ENCODE assay signal across 3 cellular contexts in genomic region chr18:3389977-3390376, GRCh38.
TF ChIP-seq lines count a peak whose summit lies in the region.

No MANE protein-coding gene starts in this region.

TF ChIP-seq in GM23338, 12 proteins besides CTCF, POLR2A, EP300 and RAD21:
- TF ChIP-seq JUNB (IDR thresholded peaks at IDR 0.05; ENCODE audit: unreplicated experiment), result no peak
- TF ChIP-seq ZNF331 (CRISPR knock-in tag; IDR thresholded peaks at IDR 0.05; ENCODE audit: low read depth), result peak; percentile 100

TF ChIP-seq in HCT116, 20 proteins besides CTCF, POLR2A, EP300 and RAD21:
- TF ChIP-seq EZH2 (IDR thresholded peaks at IDR 0.05) (no peak), ZNF274 (IDR thresholded peaks at IDR 0.05; ENCODE audit: low read depth, low read length) (no peak), CEBPB (IDR thresholded peaks at IDR 0.05; ENCODE audit: low read depth) (no peak), YY1 (IDR thresholded peaks at IDR 0.05; ENCODE audit: extremely low read depth, insufficient replicate concordance, low read depth, low read length) (no peak), SIN3A (IDR thresholded peaks at IDR 0.05; ENCODE audit: low read depth) (no peak), JUND (IDR thresholded peaks at IDR 0.05) (no peak), SP1 (IDR thresholded peaks at IDR 0.05; ENCODE audit: low read depth) (no peak), POLR2AphosphoS5 (IDR thresholded peaks at IDR 0.05; ENCODE audit: low read depth, low read length) (no peak), EGR1 (IDR thresholded peaks at IDR 0.05; ENCODE audit: low read depth) (no peak), FOSL1 (IDR thresholded peaks at IDR 0.05; ENCODE audit: low read depth) (no peak), ZFX (IDR thresholded peaks at IDR 0.05) (no peak)
- TF ChIP-seq, protein P1, sequence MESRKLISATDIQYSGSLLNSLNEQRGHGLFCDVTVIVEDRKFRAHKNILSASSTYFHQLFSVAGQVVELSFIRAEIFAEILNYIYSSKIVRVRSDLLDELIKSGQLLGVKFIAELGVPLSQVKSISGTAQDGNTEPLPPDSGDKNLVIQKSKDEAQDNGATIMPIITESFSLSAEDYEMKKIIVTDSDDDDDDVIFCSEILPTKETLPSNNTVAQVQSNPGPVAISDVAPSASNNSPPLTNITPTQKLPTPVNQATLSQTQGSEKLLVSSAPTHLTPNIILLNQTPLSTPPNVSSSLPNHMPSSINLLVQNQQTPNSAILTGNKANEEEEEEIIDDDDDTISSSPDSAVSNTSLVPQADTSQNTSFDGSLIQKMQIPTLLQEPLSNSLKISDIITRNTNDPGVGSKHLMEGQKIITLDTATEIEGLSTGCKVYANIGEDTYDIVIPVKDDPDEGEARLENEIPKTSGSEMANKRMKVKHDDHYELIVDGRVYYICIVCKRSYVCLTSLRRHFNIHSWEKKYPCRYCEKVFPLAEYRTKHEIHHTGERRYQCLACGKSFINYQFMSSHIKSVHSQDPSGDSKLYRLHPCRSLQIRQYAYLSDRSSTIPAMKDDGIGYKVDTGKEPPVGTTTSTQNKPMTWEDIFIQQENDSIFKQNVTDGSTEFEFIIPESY (IDR thresholded peaks at IDR 0.05; ENCODE audit: extremely low read depth, insufficient replicate concordance, low read length), result no peak
- TF ChIP-seq, protein P2, sequence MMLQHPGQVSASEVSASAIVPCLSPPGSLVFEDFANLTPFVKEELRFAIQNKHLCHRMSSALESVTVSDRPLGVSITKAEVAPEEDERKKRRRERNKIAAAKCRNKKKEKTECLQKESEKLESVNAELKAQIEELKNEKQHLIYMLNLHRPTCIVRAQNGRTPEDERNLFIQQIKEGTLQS (IDR thresholded peaks at IDR 0.05), result no peak

TF ChIP-seq in K562, 482 proteins besides CTCF, POLR2A, EP300 and RAD21:
- TF ChIP-seq CBX8 (IDR thresholded peaks at IDR 0.05; ENCODE audit: borderline replicate concordance, extremely low read depth, low read depth, low read length, poor library complexity, severe bottlenecking) (no peak), STAT6 (CRISPR knock-in tag; IDR thresholded peaks at IDR 0.05) (no peak), SPI1 (IDR thresholded peaks at IDR 0.05; ENCODE audit: borderline replicate concordance, low read depth, low read length) (peak; percentile 45; the same call in 1 of the 2 replicates), ZNF551 (CRISPR knock-in tag; IDR thresholded peaks at IDR 0.05) (no peak), DNMT1 (IDR thresholded peaks at IDR 0.05) (no peak)
- TF ChIP-seq, protein P3, sequence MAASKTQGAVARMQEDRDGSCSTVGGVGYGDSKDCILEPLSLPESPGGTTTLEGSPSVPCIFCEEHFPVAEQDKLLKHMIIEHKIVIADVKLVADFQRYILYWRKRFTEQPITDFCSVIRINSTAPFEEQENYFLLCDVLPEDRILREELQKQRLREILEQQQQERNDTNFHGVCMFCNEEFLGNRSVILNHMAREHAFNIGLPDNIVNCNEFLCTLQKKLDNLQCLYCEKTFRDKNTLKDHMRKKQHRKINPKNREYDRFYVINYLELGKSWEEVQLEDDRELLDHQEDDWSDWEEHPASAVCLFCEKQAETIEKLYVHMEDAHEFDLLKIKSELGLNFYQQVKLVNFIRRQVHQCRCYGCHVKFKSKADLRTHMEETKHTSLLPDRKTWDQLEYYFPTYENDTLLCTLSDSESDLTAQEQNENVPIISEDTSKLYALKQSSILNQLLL (CRISPR knock-in tag; IDR thresholded peaks at IDR 0.05; ENCODE audit: borderline replicate concordance), result no peak
